ENCODE assay signal across 8 cellular contexts in genomic region chr13:39037410-39037879, GRCh38. TPM values are rescaled to one million over a fixed set of nuclear protein-coding genes. Genes with fewer than 3 reads are reported as not detected.
A peak's percentile ranks its signal among the peaks of the same experiment; 100 is the strongest.
DNase-seq lines count a peak whose midpoint lies in the region; ATAC-seq, FAIRE-seq and TF ChIP-seq lines count a peak whose summit lies in the region.

No MANE protein-coding gene starts in this region.

- ATAC-seq in GM21367 (IDR thresholded peaks at IDR 0.05; ENCODE audit: unreplicated experiment) (peak; percentile 13), K562 (peak; percentile 28), upper lobe of right lung (no peak)

- H3K36me3 ChIP-seq in Caco-2 (ENCODE audit: control insufficient read depth, insufficient read depth, low read length) (no peaks in the 10 kb centered on the region; the same call in 1 of the 2 replicates), Loucy (ENCODE audit: insufficient read depth, low read length) (no peaks in the 10 kb centered on the region), K562 (ENCODE audit: control insufficient read depth, insufficient read depth, low read length) (peaks cover 9% of the 10 kb centered on the region; the same call in 2 of the 3 replicates), upper lobe of right lung (no peaks in the 10 kb centered on the region)

- no peak for TF ChIP-seq RAD21 in K562 (CRISPR knock-in tag; conservative IDR thresholded peaks at IDR 0.05 in 1 of 2, IDR thresholded peaks at IDR 0.05 in 1 of 2)

- FAIRE-seq in K562 (lab: Jason Lieb, UNC): no peak

- H3K79me2 ChIP-seq in Loucy (ENCODE audit: insufficient read depth, low read length) (peaks cover 89% of the 10 kb centered on the region), K562 (ENCODE audit: control insufficient read depth, insufficient read depth, low read length) (peaks cover 74% of the 10 kb centered on the region)

- POLR2A ChIA-PET in Caco-2 (lab: Charles Lee): interaction anchor here (0.9 to 2.2 kb wide), 2 partner anchors 14 to 51 kb away, joined by 4 to 11 read pairs; no protein-coding TSS in a partner anchor
- POLR2A ChIA-PET in K562 (lab: Yijun Ruan, JAX): interaction anchor here (0.6 to 1.4 kb wide), 8 partner anchors 7 to 133 kb away, joined by 3 to 4 read pairs (median 3); no protein-coding TSS in a partner anchor

- peak overlapping the region; percentile 84 for H3K4me3 ChIP-seq in Caco-2 (ENCODE audit: low read depth, low read length)
- peak overlapping the region; percentile 96 for H3K4me3 ChIP-seq in Loucy (ENCODE audit: low read length, poor library complexity, severe bottlenecking)
- H3K4me3 ChIP-seq in K562: peak overlapping the region; percentile 87
- peak overlapping the region; percentile 85 for H3K4me3 ChIP-seq in upper lobe of right lung

- H3K9ac ChIP-seq in Loucy (ENCODE audit: low read depth, low read length, poor library complexity, severe bottlenecking) (peak overlapping the region; percentile 91), K562 (ENCODE audit: insufficient read depth in 1 of 2, low read depth in 2 of 2, low read length in 2 of 2) (peak overlapping the region; percentile 82 to 96)

- H3K27me3 ChIP-seq in Caco-2 (replicated peaks; ENCODE audit: control insufficient read depth, insufficient read depth, low read length): no peaks in the 10 kb centered on the region
- H3K27me3 ChIP-seq in Loucy (ENCODE audit: insufficient read depth, low read length, poor library complexity, severe bottlenecking): no peaks in the 10 kb centered on the region
- H3K27me3 ChIP-seq in K562 (ENCODE audit: control insufficient read depth in 2 of 2, insufficient read depth in 2 of 2, low read length in 2 of 2): no peaks in the 10 kb centered on the region
- H3K27me3 ChIP-seq in upper lobe of right lung: no peaks in the 10 kb centered on the region

- H3K9me3 ChIP-seq in Caco-2 (no peaks in the 10 kb centered on the region), Loucy (ENCODE audit: insufficient read depth, low read depth, low read length) (no peaks in the 10 kb centered on the region), K562 (replicated peaks; ENCODE audit: control insufficient read depth, insufficient read depth, low read depth, low read length) (no peaks in the 10 kb centered on the region), upper lobe of right lung (no peaks in the 10 kb centered on the region)

- no peaks in the 10 kb centered on the region for H3K9me2 ChIP-seq in Loucy (replicated peaks; ENCODE audit: low read depth, low read length)

- peaks cover 13% of the 10 kb centered on the region for H3K36me3 Mint-ChIP-seq in Caco-2 (ENCODE audit: insufficient read depth, unreplicated experiment)

- intact Hi-C loops in Caco-2 (cut with micrococcal nuclease; ENCODE audit: unreplicated experiment) (loop anchor here (5.0 kb wide), 1 partner anchor 640 kb away; no protein-coding TSS in a partner anchor), K562 (cut with micrococcal nuclease) (no loop called here), upper lobe of right lung (cut with DNase I) (no loop called here)

- H2AFZ ChIP-seq in Loucy (ENCODE audit: low read length) (peak overlapping the region; percentile 98), K562 (ENCODE audit: low read depth, low read length) (peak overlapping the region; percentile 99)

- H3K4me1 ChIP-seq in Caco-2 (peaks cover 10% of the 10 kb centered on the region; the same call in 1 of the 2 replicates), Loucy (ENCODE audit: insufficient read depth, low read length, poor library complexity, severe bottlenecking) (peaks cover 62% of the 10 kb centered on the region), K562 (replicated peaks in 1 of 2; ENCODE audit: control insufficient read depth in 2 of 2, insufficient read depth in 2 of 2, low read length in 2 of 2) (peaks cover 7 to 11% of the 10 kb centered on the region in 2 experiments; a peak in 4 of 5 replicates), upper lobe of right lung (peaks cover 44% of the 10 kb centered on the region)

- WGBS in K562 (ENCODE audit: insufficient coverage, low coverage, missing lambda C conversion rate): 0% methylated on average over 2 of the region's 39 CpGs

- H3K4me3 Mint-ChIP-seq in Caco-2 (ENCODE audit: unreplicated experiment): peak overlapping the region; percentile 94

- no peaks in the 10 kb centered on the region for H3F3A ChIP-seq in Loucy (ENCODE audit: low read depth)

- peak overlapping the region; percentile 83 for H3K27ac ChIP-seq in K562 (ENCODE audit: extremely low read depth, low read depth, low read length)
- H3K27ac ChIP-seq in upper lobe of right lung: peak overlapping the region; percentile 91

- CTCF ChIA-PET in Caco-2 (lab: Charles Lee): interaction anchor here (1.0 to 1.7 kb wide), 5 partner anchors 14 to 579 kb away, joined by 3 to 7 read pairs (median 5); no protein-coding TSS in a partner anchor
- CTCF ChIA-PET in K562 (lab: Yijun Ruan, JAX; ENCODE audit: low intra/inter-chr PET ratio): no interaction called here

- DNase-seq in Caco-2: no peak
- DNase-seq in K562 (ENCODE audit: extremely low read depth in 1 of 4, low spot score in 3 of 4): no peak
- DNase-seq in medulla oblongata (ENCODE audit: extremely low spot score): peak; percentile 22
- DNase-seq in upper lobe of right lung: no peak
- DNase-seq in NCI-H446 (lab: John Stamatoyannopoulos, UW): no peak
- no peak for DNase-seq in AG08396 (ENCODE audit: low spot score)

- H4K20me1 ChIP-seq in Loucy (ENCODE audit: insufficient read depth, low read length, poor library complexity, severe bottlenecking) (peaks cover 65% of the 10 kb centered on the region), K562 (replicated peaks; ENCODE audit: control insufficient read depth, insufficient read depth, low read length) (peaks cover 9% of the 10 kb centered on the region; the same call in 1 of the 2 replicates)

- in situ Hi-C loops in K562 (cut with MboI): no loop called here

- no peak for TF ChIP-seq EP300 in K562 (IDR thresholded peaks at IDR 0.05; ENCODE audit: low read length)

- peak overlapping the region; percentile 84 for H3K27ac Mint-ChIP-seq in Caco-2 (ENCODE audit: unreplicated experiment)

- H3K4me2 ChIP-seq in Loucy (ENCODE audit: low read depth, low read length, poor library complexity, severe bottlenecking): peak overlapping the region; percentile 97
- peak overlapping the region; percentile 87; the same call in 1 of the 2 replicates for H3K4me2 ChIP-seq in K562 (ENCODE audit: insufficient read depth, low read length)

- TF ChIP-seq CTCF in Caco-2 (IDR thresholded peaks at IDR 0.05; ENCODE audit: insufficient read depth in 1 of 2, low read depth in 1 of 2, low read length in 1 of 2, severe bottlenecking in 1 of 2, unreplicated experiment in 1 of 2) (peak in 1 of 2 experiments; percentile 22), Loucy (conservative IDR thresholded peaks at IDR 0.05; ENCODE audit: low read length) (no peak), K562 (IDR thresholded peaks at IDR 0.05 in 2 of 3, conservative IDR thresholded peaks at IDR 0.05 in 1 of 3; ENCODE audit: insufficient read depth in 2 of 3, low read depth in 1 of 3, low read length in 3 of 3) (no peak), upper lobe of right lung (IDR thresholded peaks at IDR 0.05) (no peak)

- H3K9me1 ChIP-seq in K562 (ENCODE audit: control insufficient read depth, insufficient read depth, low read length): no peaks in the 10 kb centered on the region

- H3K9me3 Mint-ChIP-seq in Caco-2 (ENCODE audit: unreplicated experiment): no peaks in the 10 kb centered on the region

- H3K27me3 Mint-ChIP-seq in Caco-2 (ENCODE audit: insufficient read depth, unreplicated experiment): no peaks in the 10 kb centered on the region

- no peak for TF ChIP-seq POLR2A in K562 (conservative IDR thresholded peaks at IDR 0.05)

- peaks cover 13% of the 10 kb centered on the region for H3K4me1 Mint-ChIP-seq in Caco-2 (ENCODE audit: low read depth, unreplicated experiment)

- BruUV-seq in Caco-2 (replicated peaks; lab: Mats Ljungman, UMichigan): no TSS peak
- no TSS peak for BruUV-seq in K562 (replicated peaks; lab: Mats Ljungman, UMichigan)

RNA-seq across cellular contexts. Expression of gene PROSER1, which starts 0.4 kb away (rescaled TPM):
- total RNA-seq in Caco-2 (2022) (75.6 and 85.0 TPM in 2 replicates), K562 (2014; rRNA removed) (6.6 and 9.2 TPM in 2 replicates), K562 (2014; rRNA removed; fragmentation: Illumina TruSeq; extraction: Trizol) (9.7 and 10.8 TPM in 2 replicates), K562 (2015; rRNA removed; fragmentation: Illumina TruSeq; extraction: Trizol) (7.4 and 9.3 TPM in 2 replicates), K562 (2021) (30.5 and 36.2 TPM in 2 replicates), upper lobe of right lung (30.7 TPM)
- total RNA-seq in K562 (2011; cell fraction: chromatin; rRNA removed; ENCODE audit: low replicate concordance): 18.8 and 64.4 TPM in 2 replicates
- total RNA-seq in K562 (2011; cell fraction: nucleolus; rRNA removed): 7.7 and 13.3 TPM in 2 replicates
- total RNA-seq in K562 (2011; cell fraction: nucleoplasm; rRNA removed): 28.7 and 43.1 TPM in 2 replicates
- polyA plus RNA-seq in K562 (2011; rRNA removed) (9.6 and 21.4 TPM in 2 replicates), K562 (2014; fragmentation: Illumina TruSeq; extraction: Trizol) (25.5 and 30.5 TPM in 2 replicates), K562 (2014; fragmentation: Nextera tagmentation; extraction: Ambion mirVana) (10 to 100 TPM; 10.4 to 10.5 TPM), K562 (2014; rRNA removed) (14.8 and 15.2 TPM in 2 replicates)
- polyA plus RNA-seq in K562 (2011; cell fraction: cytosol; rRNA removed): 10.0 and 17.9 TPM in 2 replicates
- polyA plus RNA-seq in K562 (2011; cell fraction: nucleus; rRNA removed): 37.3 and 48.0 TPM in 2 replicates
- 15.0 and 15.1 TPM in 2 replicates for polyA plus RNA-seq in K562 (2012)
- polyA minus RNA-seq in K562 (2011; rRNA and poly(A)+ RNA removed): 13.9 and 17.9 TPM in 2 replicates
- polyA minus RNA-seq in K562 (2011; cell fraction: cytosol; rRNA and poly(A)+ RNA removed): 13.1 and 16.5 TPM in 2 replicates
- polyA minus RNA-seq in K562 (2011; cell fraction: nucleus; rRNA and poly(A)+ RNA removed): 20.9 and 27.4 TPM in 2 replicates

RNA-seq across cellular contexts. Expression of gene NHLRC3, which starts 0.8 kb away (rescaled TPM):
- total RNA-seq in Caco-2 (2022) (35.8 and 38.1 TPM in 2 replicates), K562 (2014; rRNA removed) (7.0 TPM in 2 replicates), K562 (2014; rRNA removed; fragmentation: Illumina TruSeq; extraction: Trizol) (12.6 and 13.7 TPM in 2 replicates), K562 (2015; rRNA removed; fragmentation: Illumina TruSeq; extraction: Trizol) (13.8 and 15.3 TPM in 2 replicates), K562 (2021) (8.6 and 9.0 TPM in 2 replicates), upper lobe of right lung (28.8 TPM)
- total RNA-seq in K562 (2011; cell fraction: chromatin; rRNA removed; ENCODE audit: low replicate concordance): 20.6 and 46.6 TPM in 2 replicates
- 12.7 and 17.6 TPM in 2 replicates for total RNA-seq in K562 (2011; cell fraction: nucleolus; rRNA removed)
- total RNA-seq in K562 (2011; cell fraction: nucleoplasm; rRNA removed): 41.3 and 52.2 TPM in 2 replicates
- polyA plus RNA-seq in K562 (2011; rRNA removed) (14.3 and 14.5 TPM in 2 replicates), K562 (2014; fragmentation: Illumina TruSeq; extraction: Trizol) (8.1 and 8.8 TPM in 2 replicates), K562 (2014; fragmentation: Nextera tagmentation; extraction: Ambion mirVana) (1 to 10 TPM; 5.5 to 7.4 TPM), K562 (2014; rRNA removed) (9.9 and 11.7 TPM in 2 replicates)
- 3.5 and 12.3 TPM in 2 replicates for polyA plus RNA-seq in K562 (2011; cell fraction: cytosol; rRNA removed)
- 25.4 and 32.7 TPM in 2 replicates for polyA plus RNA-seq in K562 (2011; cell fraction: nucleus; rRNA removed)
- 9.3 and 12.7 TPM in 2 replicates for polyA plus RNA-seq in K562 (2012)
- 16.5 and 24.0 TPM in 2 replicates for polyA minus RNA-seq in K562 (2011; rRNA and poly(A)+ RNA removed)
- 2.8 and 3.4 TPM in 2 replicates for polyA minus RNA-seq in K562 (2011; cell fraction: cytosol; rRNA and poly(A)+ RNA removed)
- polyA minus RNA-seq in K562 (2011; cell fraction: nucleus; rRNA and poly(A)+ RNA removed): 15.8 and 28.2 TPM in 2 replicates

RNA-seq across cellular contexts. Expression of gene STOML3, which starts 46.8 kb away (rescaled TPM):
- total RNA-seq in Caco-2 (2022): 0.16 and 0.43 TPM in 2 replicates
- total RNA-seq in K562 (2011; cell fraction: chromatin; rRNA removed; ENCODE audit: low replicate concordance): not detected in 2 replicates
- not detected in 2 replicates for total RNA-seq in K562 (2011; cell fraction: nucleolus; rRNA removed)
- not detected in 2 replicates for total RNA-seq in K562 (2011; cell fraction: nucleoplasm; rRNA removed)
- total RNA-seq in K562 (2014; rRNA removed): not detected in 2 replicates
- total RNA-seq in K562 (2014; rRNA removed; fragmentation: Illumina TruSeq; extraction: Trizol): not detected in 2 replicates
- not detected in 2 replicates for total RNA-seq in K562 (2015; rRNA removed; fragmentation: Illumina TruSeq; extraction: Trizol)
- total RNA-seq in K562 (2021): not detected in 2 replicates
- not detected in 2 replicates for polyA plus RNA-seq in K562 (2011; rRNA removed)
- polyA plus RNA-seq in K562 (2011; cell fraction: cytosol; rRNA removed): not detected in 2 replicates
- not detected in 2 replicates for polyA plus RNA-seq in K562 (2011; cell fraction: nucleus; rRNA removed)
- not detected in 2 replicates for polyA plus RNA-seq in K562 (2012)
- not detected in 2 replicates for polyA plus RNA-seq in K562 (2014; fragmentation: Illumina TruSeq; extraction: Trizol)
- under 1 TPM in 1 of 2 experiments, not detected in 1; 0.04 TPM for polyA plus RNA-seq in K562 (2014; fragmentation: Nextera tagmentation; extraction: Ambion mirVana)
- polyA plus RNA-seq in K562 (2014; rRNA removed): not detected in 2 replicates
- polyA minus RNA-seq in K562 (2011; rRNA and poly(A)+ RNA removed): not detected in 2 replicates
- not detected in 2 replicates for polyA minus RNA-seq in K562 (2011; cell fraction: cytosol; rRNA and poly(A)+ RNA removed)
- not detected in 2 replicates for polyA minus RNA-seq in K562 (2011; cell fraction: nucleus; rRNA and poly(A)+ RNA removed)
- total RNA-seq in upper lobe of right lung: not detected
